Comparison of ENCODE assay signal across 26 cellular contexts in the genomic region with DNA sequence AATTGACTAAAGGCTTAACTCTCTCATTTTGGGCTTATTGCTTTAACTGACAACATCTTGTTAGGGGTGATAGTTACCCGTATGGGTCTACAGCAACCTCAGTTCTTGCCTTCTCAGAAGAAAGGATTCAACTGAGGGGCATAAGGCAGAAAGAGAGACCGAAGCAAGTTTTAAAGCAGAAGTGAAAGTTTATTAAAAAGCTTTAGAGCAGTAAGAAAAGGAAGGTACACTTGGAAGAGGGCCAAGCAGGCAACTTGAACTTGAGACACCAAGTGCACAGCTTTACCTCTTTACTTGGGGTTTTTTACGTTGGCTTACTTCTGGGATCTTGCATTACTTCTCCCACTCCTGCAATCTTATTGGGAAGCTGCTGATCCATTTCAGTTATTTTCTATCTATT.
"Had no signal": no experiment of that assay in that cellular context is flagged by ENCODE, and none has a peak within 500 bp of the region (broad histone marks: within the 10 kb centered on the region; RNA-seq: fewer than 3 reads in every experiment).

No MANE protein-coding gene starts in this region.

- H3K27ac ChIP-seq: breast epithelium, colonic mucosa, dorsolateral prefrontal cortex, hepatocyte, left ventricle myocardium inferior, right lobe of liver, skin epidermis, tibial artery had no signal

- H3K36me3 ChIP-seq: breast epithelium, colonic mucosa, left ventricle myocardium inferior, right lobe of liver, tibial artery had no signal

- DNase-seq: activated B cell treated with CpG ODN at 0.5 μM for 24 hours; activated CD4-positive, alpha-beta T cell treated with anti-CD3 and anti-CD28 coated beads for 4 hours; activated CD4-positive, alpha-beta T cell treated with anti-CD3 and anti-CD28 coated beads, Interleukin-2, amount 50 U/mL, for 48 hours; activated CD8-positive, alpha-beta memory T cell treated with anti-CD3 and anti-CD28 coated beads, Interleukin-2, amount 50 U/mL, for 48 hours; activated naive CD4-positive, alpha-beta T cell treated with Interleukin-2 at 50 U/mL for 16 hours; activated naive CD8-positive, alpha-beta T cell treated with anti-CD3 and anti-CD28 coated beads for 36 hours; activated T-cell treated with anti-CD3 and anti-CD28 coated beads, Interleukin-2, amount 50 U/mL, for 4 hours; amniotic stem cell; colonic mucosa; dorsolateral prefrontal cortex; effector memory CD8-positive, alpha-beta T cell; foreskin melanocyte; glutamatergic neuron; immature natural killer cell; left ventricle myocardium inferior; naive thymus-derived CD4-positive, alpha-beta T cell; occipital lobe; posterior cingulate gyrus; right lobe of liver; stimulated activated CD4-positive, alpha-beta T cell treated with anti-CD3 and anti-CD28 coated beads, Interleukin-1b, Interleukin-23, amount 100 ng/mL, for 48 hours; stimulated activated naive CD8-positive, alpha-beta T cell treated with anti-CD3 and anti-CD28 coated beads, Interleukin-15, amount 100 ng/mL, for 72 hours; tibial artery had no signal

- H3K79me2 ChIP-seq: hepatocyte had no signal

- H3K9me3 ChIP-seq: breast epithelium, colonic mucosa, left ventricle myocardium inferior, right lobe of liver, tibial artery had no signal

- ATAC-seq: activated T-cell treated with anti-CD3 and anti-CD28 coated beads, Interleukin-2, amount 50 U/mL, for 4 hours; effector memory CD8-positive, alpha-beta T cell; esophagus mucosa; naive thymus-derived CD4-positive, alpha-beta T cell; right lobe of liver; stimulated activated naive CD8-positive, alpha-beta T cell treated with anti-CD3 and anti-CD28 coated beads, Interleukin-15, amount 100 ng/mL, for 72 hours had no signal

- H3K4me2 ChIP-seq: hepatocyte had no signal

- H3K27me3 ChIP-seq: breast epithelium, colonic mucosa, dorsolateral prefrontal cortex, hepatocyte, right lobe of liver, tibial artery had no signal

- H3K4me3 ChIP-seq: breast epithelium, colonic mucosa, dorsolateral prefrontal cortex, hepatocyte, left ventricle myocardium inferior, right lobe of liver, skin epidermis, tibial artery had no signal

- H3K4me1 ChIP-seq: breast epithelium, colonic mucosa, left ventricle myocardium inferior, right lobe of liver, tibial artery had no signal

- H2AFZ ChIP-seq: hepatocyte had no signal
